ENCODE assay signal across 8 cellular contexts in genomic region chr7:27031289-27032172, GRCh38.
DNase-seq lines count a peak whose midpoint lies in the region; ATAC-seq and TF ChIP-seq lines count a peak whose summit lies in the region.

No MANE protein-coding gene starts in this region.

- no peak overlapping the region for H3K4me3 ChIP-seq in esophagus squamous epithelium
- peak overlapping the region in 1 of 8 donors; percentile 14 for H3K4me3 ChIP-seq in spleen

- H3K27ac ChIP-seq in esophagus squamous epithelium, result peak overlapping the region in 3 of 4 donors; percentile 21 to 50 (median 39)
- H3K27ac ChIP-seq in spleen, result peak overlapping the region; percentile 3 to 80 (median 58)

- DNase-seq in EH (ENCODE audit: low read depth) (peak; percentile 86), NCI-H69 (lab: John Stamatoyannopoulos, UW) (peak; percentile 26), esophagus squamous epithelium (lab: John Stamatoyannopoulos, UW) (no peak), spleen (no peak), activated gamma-delta T cell (lab: John Stamatoyannopoulos, UW) (no peak), NCI-H1930 (lab: John Stamatoyannopoulos, UW) (no peak)
- DNase-seq in activated CD8-positive, alpha-beta memory T cell treated with anti-CD3 and anti-CD28 coated beads for 24 hours, result no peak

- H3K27me3 ChIP-seq in esophagus squamous epithelium, result no peaks in the 10 kb centered on the region
- no peaks in the 10 kb centered on the region for H3K27me3 ChIP-seq in spleen (replicated peaks in 1 of 7)

- no peak for TF ChIP-seq CTCF in esophagus squamous epithelium (IDR thresholded peaks at IDR 0.05)
- TF ChIP-seq CTCF in spleen (IDR thresholded peaks at IDR 0.05 in 8 of 11, conservative IDR thresholded peaks at IDR 0.05 in 3 of 11), result no peak

- 67 to 75% methylated on average over 6 to 8 of the region's 8 CpGs for WGBS in esophagus squamous epithelium, 2 donors
- WGBS in spleen, 5 donors, result 69 to 84% (median 75%) methylated on average over 8 of the region's 8 CpGs

- H3K4me1 ChIP-seq in esophagus squamous epithelium (peaks cover 0 to 24% (median 0%) of the 10 kb centered on the region in 3 donors), spleen (peaks cover 6 to 19% (median 12%) of the 10 kb centered on the region in 6 donors)

- peak; percentile 78 for ATAC-seq in GM21619 (IDR thresholded peaks at IDR 0.05; ENCODE audit: unreplicated experiment)

- H3K9me3 ChIP-seq in esophagus squamous epithelium, result no peaks in the 10 kb centered on the region
- H3K9me3 ChIP-seq in spleen, result no peaks in the 10 kb centered on the region

- TF ChIP-seq POLR2A in esophagus squamous epithelium (IDR thresholded peaks at IDR 0.05), result no peak
- no peak for TF ChIP-seq POLR2A in spleen (IDR thresholded peaks at IDR 0.05)

- intact Hi-C loops in esophagus squamous epithelium (cut with DNase I) (no loop called here), spleen (cut with DNase I; ENCODE audit: low total_unique reads) (no loop called here)

- H3K36me3 ChIP-seq in esophagus squamous epithelium (no peaks in the 10 kb centered on the region), spleen (no peaks in the 10 kb centered on the region)

Comparison
In these comparisons a context has a peak if more than half of its experiments do, and no peak if none do; other contexts are left out.
1. DNase-seq: peak in EH (single experiment) and NCI-H69 (single experiment); none in esophagus squamous epithelium (single experiment), spleen (single experiment), activated gamma-delta T cell (single experiment), NCI-H1930 (0 of 2) and activated CD8-positive, alpha-beta memory T cell treated with anti-CD3 and anti-CD28 coated beads for 24 hours (single experiment).